In genomic region chr7:157401567-157402387, GRCh38 we compare ENCODE assay signal across 16 cellular contexts.
A peak's percentile ranks its signal among the peaks of the same experiment; 100 is the strongest.
DNase-seq lines count a peak whose midpoint lies in the region; ATAC-seq and TF ChIP-seq lines count a peak whose summit lies in the region.
"Had no signal": no experiment of that assay in that cellular context is flagged by ENCODE, and none has a peak within 500 bp of the region (broad histone marks: within the 10 kb centered on the region; RNA-seq: fewer than 3 reads in every experiment).

No MANE protein-coding gene starts in this region.

- H3K27ac ChIP-seq in sigmoid colon, result no peak overlapping the region
- H3K27ac ChIP-seq in caudate nucleus (ENCODE audit: low read depth, low read length), result no peak overlapping the region

- TF ChIP-seq POLR2A in sigmoid colon (IDR thresholded peaks at IDR 0.05), result no peak

- CTCF ChIA-PET in T-cell (lab: Charles Lee), result no interaction called here

- H3K9me3 Mint-ChIP-seq in T-cell (no peaks in the 10 kb centered on the region), glutamatergic neuron (ENCODE audit: unreplicated experiment) (peaks cover 11% of the 10 kb centered on the region)
- H3K9me3 Mint-ChIP-seq: activated CD4-positive, alpha-beta T cell treated with anti-CD3 and anti-CD28 coated beads, Interleukin-2, amount 10 ng/mL, durations not matched to agents 24 days and 14 days; mesothelial cell of epicardium had no signal

- H3K27me3 Mint-ChIP-seq in T-cell (no peaks in the 10 kb centered on the region), glutamatergic neuron (ENCODE audit: unreplicated experiment) (peaks cover 8% of the 10 kb centered on the region)
- H3K27me3 Mint-ChIP-seq: activated CD4-positive, alpha-beta T cell treated with anti-CD3 and anti-CD28 coated beads, Interleukin-2, amount 10 ng/mL, durations not matched to agents 24 days and 14 days; activated naive CD8-positive, alpha-beta T cell had no signal

- H3K4me3 ChIP-seq in sigmoid colon, result no peak overlapping the region
- H3K4me3 ChIP-seq: heart left ventricle had no signal

- peaks cover 0 to 24% (median 21%) of the 10 kb centered on the region in 4 donors for H3K4me1 ChIP-seq in sigmoid colon

- ATAC-seq in left cardiac atrium (no peak), T-cell (replicated peaks in 1 of 4) (peak in 1 of 4 experiments; percentile 8)
- ATAC-seq: heart left ventricle had no signal

- H3K36me3 ChIP-seq in sigmoid colon, result peaks cover 0 to 53% (median 9%) of the 10 kb centered on the region in 4 donors

- no peak for TF ChIP-seq EP300 in sigmoid colon (IDR thresholded peaks at IDR 0.05)

- intact Hi-C loops in cardiac septum (cut with DNase I) (no loop called here), left cardiac atrium (cut with DNase I) (no loop called here), sigmoid colon (cut with DNase I) (no loop called here)

- no peak for TF ChIP-seq CTCF in glutamatergic neuron (IDR thresholded peaks at IDR 0.05; ENCODE audit: partially characterized antibody, unreplicated experiment)
- TF ChIP-seq CTCF in sigmoid colon (IDR thresholded peaks at IDR 0.05), result no peak

- H3K27ac Mint-ChIP-seq in T-cell (peak overlapping the region; percentile 21 to 39), glutamatergic neuron (ENCODE audit: unreplicated experiment) (peak overlapping the region; percentile 34)
- H3K27ac Mint-ChIP-seq: activated CD4-positive, alpha-beta T cell treated with anti-CD3 and anti-CD28 coated beads, Interleukin-2, amount 10 ng/mL, durations not matched to agents 24 days and 14 days; activated naive CD8-positive, alpha-beta T cell; mesothelial cell of epicardium had no signal

- DNase-seq in cardiac septum (ENCODE audit: low spot score) (peak; percentile 70), left cardiac atrium (no peak), T-cell (peak in 3 of 34 experiments; percentile 6 to 31 (median 14)), glutamatergic neuron (no peak), sigmoid colon (peak; percentile 46), caudate nucleus (lab: John Stamatoyannopoulos, UW) (no peak)
- no peak for DNase-seq in stimulated activated naive CD4-positive, alpha-beta T cell (lab: John Stamatoyannopoulos, UW)
- no peak for DNase-seq in stimulated activated CD4-positive, alpha-beta T cell treated with anti-CD3 and anti-CD28 coated beads, Interleukin-1b, Interleukin-23, amount 100 ng/mL, for 48 hours
- DNase-seq: activated CD4-positive, alpha-beta T cell treated with anti-CD3 and anti-CD28 coated beads, Interleukin-2, amount 10 ng/mL, durations not matched to agents 24 days and 14 days; MM.1S; NCI-H2081; NCI-H524 treated with DMSO at 0.1 percent for 48 hours; stimulated activated CD4-positive, alpha-beta T cell treated with anti-CD3 and anti-CD28 coated beads, Interleukin-4, amount 100 ng/mL, for 1 hour had no signal

- no peak overlapping the region for H3K4me3 Mint-ChIP-seq in T-cell
- H3K4me3 Mint-ChIP-seq in glutamatergic neuron (ENCODE audit: unreplicated experiment), result no peak overlapping the region
- H3K4me3 Mint-ChIP-seq: activated CD4-positive, alpha-beta T cell treated with anti-CD3 and anti-CD28 coated beads, Interleukin-2, amount 10 ng/mL, durations not matched to agents 24 days and 14 days; activated naive CD8-positive, alpha-beta T cell; mesothelial cell of epicardium had no signal

- WGBS in sigmoid colon, 2 donors, result 81 to 92% methylated on average over 29 of the region's 29 CpGs

- H3K36me3 Mint-ChIP-seq in T-cell (peaks cover 18% of the 10 kb centered on the region), glutamatergic neuron (ENCODE audit: unreplicated experiment) (peaks cover 4% of the 10 kb centered on the region)

- H3K4me1 Mint-ChIP-seq in T-cell (peaks cover 25 to 37% (median 29%) of the 10 kb centered on the region in 3 donors), glutamatergic neuron (ENCODE audit: low read depth, unreplicated experiment) (peaks cover 26% of the 10 kb centered on the region)

- H3K27me3 ChIP-seq in sigmoid colon, result no peaks in the 10 kb centered on the region
- H3K27me3 ChIP-seq: heart left ventricle had no signal

- POLR2A ChIA-PET in T-cell (lab: Charles Lee), result no interaction called here

- no peaks in the 10 kb centered on the region for H3K9me3 ChIP-seq in sigmoid colon
- H3K9me3 ChIP-seq: heart left ventricle had no signal

Comparison
In these comparisons a context has a peak if more than half of its experiments do, and no peak if none do; other contexts are left out.
1. DNase-seq: peak in cardiac septum (single experiment) and sigmoid colon (single experiment); none in left cardiac atrium (single experiment), glutamatergic neuron (single experiment), stimulated activated naive CD4-positive, alpha-beta T cell (0 of 6), stimulated activated CD4-positive, alpha-beta T cell treated with anti-CD3 and anti-CD28 coated beads, Interleukin-1b, Interleukin-23, amount 100 ng/mL, for 48 hours (single experiment) and caudate nucleus (0 of 61).